In genomic region chr14:61281186-61281676, GRCh38 we compare ENCODE assay signal across 8 cellular contexts. TPM values are rescaled to one million over a fixed set of nuclear protein-coding genes. Genes with fewer than 3 reads are reported as not detected.
DNase-seq lines count a peak whose midpoint lies in the region; ATAC-seq, FAIRE-seq and TF ChIP-seq lines count a peak whose summit lies in the region.

Gene TMEM30B (minus strand): TSS chr14:61281338. CDS start chr14:61281147, 191 bp downstream.

- no peak for TF ChIP-seq RAD21 in GM12878 (IDR thresholded peaks at IDR 0.05; ENCODE audit: insufficient read depth, low read depth, low read length)

- RAD21 ChIA-PET in GM12878 (lab: Charles Lee; ENCODE audit: unreplicated experiment): interaction anchor here (0.6 to 0.7 kb wide), 2 partner anchors 9 to 279 kb away, joined by 3 read pairs; no protein-coding TSS in a partner anchor

- intact Hi-C loops in GM12878 (cut with micrococcal nuclease; ENCODE audit: unreplicated experiment): loop anchor here (10.0 kb wide), 1 partner anchor 844 kb away; no protein-coding TSS in a partner anchor

- H3K4me3 ChIP-seq in GM12878: peak within 1 kb of the TSS; percentile 50; the same call in 1 of the 2 replicates

- SMC1A ChIA-PET in GM12878 (lab: Charles Lee; ENCODE audit: uncharacterized antibody, unreplicated experiment): interaction anchor here (2.0 kb wide), 1 partner anchor 12 kb away, joined by 5 read pairs; no protein-coding TSS in a partner anchor

- H3K36me3 ChIP-seq in GM12878 (ENCODE audit: control insufficient read depth in 2 of 2, insufficient read depth in 2 of 2, low read length in 1 of 2): no peaks in the 10 kb centered on the region

- no TSS peak for BruUV-seq in GM12878 (replicated peaks; lab: Mats Ljungman, UMichigan)

- no peak for TF ChIP-seq CTCF in GM13976 (IDR thresholded peaks at IDR 0.05; ENCODE audit: borderline replicate concordance, control extremely low read depth, extremely low read depth, insufficient read depth, missing control alignments)
- TF ChIP-seq CTCF in GM12878 (IDR thresholded peaks at IDR 0.05 in 2 of 3, conservative IDR thresholded peaks at IDR 0.05 in 1 of 3; ENCODE audit: control insufficient read depth in 2 of 3, extremely low read depth in 1 of 3, insufficient read depth in 1 of 3, low read depth in 3 of 3, low read length in 3 of 3): no peak

- ATAC-seq in GM12878 (no peak), HG02759 (IDR thresholded peaks at IDR 0.05; ENCODE audit: unreplicated experiment) (no peak)
- peak; percentile 1 for ATAC-seq in stimulated activated naive CD8-positive, alpha-beta T cell treated with anti-CD3 and anti-CD28 coated beads, Interleukin-15, Interleukin-2, amounts not matched to agents 100 U/mL and 50 U/mL, for 24 hours

- in situ Hi-C loops in GM13976 (cut with MboI; ENCODE audit: low sequenced_read_pairs, unreplicated experiment) (loop anchor here (10.0 to 25.0 kb wide), 2 partner anchors 174 to 556 kb away; no protein-coding TSS in a partner anchor), GM12878 (cut with MboI) (no loop called here)

- H3K4me1 ChIP-seq in GM12878 (ENCODE audit: control insufficient read depth, insufficient read depth, low read length): no peaks in the 10 kb centered on the region

- H3K27ac ChIP-seq in GM12878 (ENCODE audit: control insufficient read depth, insufficient read depth): no peak within 1 kb of the TSS

- H3K9ac ChIP-seq in GM12878 (ENCODE audit: control insufficient read depth, insufficient read depth, low read length): no peak within 1 kb of the TSS

- H2AFZ ChIP-seq in GM12878 (ENCODE audit: control insufficient read depth, low read depth, low read length): peak within 1 kb of the TSS; percentile 60; the same call in 1 of the 2 replicates

- no peaks in the 10 kb centered on the region; the same call in 2 of the 3 replicates for H3K9me3 ChIP-seq in GM12878 (replicated peaks; ENCODE audit: control insufficient read depth, insufficient read depth, low read length)

- peaks cover 2 to 20% of the 10 kb centered on the region in 2 experiments for H3K27me3 ChIP-seq in GM12878 (replicated peaks in 1 of 2; ENCODE audit: control insufficient read depth in 2 of 2, insufficient read depth in 2 of 2, low read length in 1 of 2)

- DNase-seq in GM13976 (ENCODE audit: low spot score): peak; percentile 27
- peak; percentile 89 to 97 for DNase-seq in NCI-H526 (lab: John Stamatoyannopoulos, UW)
- no peak for DNase-seq in GM12878 (ENCODE audit: low read depth, low spot score)
- DNase-seq in left kidney (ENCODE audit: low read depth, low spot score): peak; percentile 80
- no peak for DNase-seq in stimulated activated naive CD8-positive, alpha-beta T cell treated with anti-CD3 and anti-CD28 coated beads, Interleukin-15, Interleukin-2, amounts not matched to agents 100 U/mL and 50 U/mL, for 24 hours
- DNase-seq in midbrain (lab: John Stamatoyannopoulos, UW): no peak
- DNase-seq in MV-4-11 (lab: John Stamatoyannopoulos, UW): no peak

- peak within 1 kb of the TSS; percentile 79 for H3K4me2 ChIP-seq in GM12878 (ENCODE audit: control insufficient read depth, insufficient read depth)

- no peak for FAIRE-seq in GM12878 (lab: Jason Lieb, UNC)

- POLR2A ChIA-PET in GM12878 (lab: Charles Lee): interaction anchor here (0.6 to 0.7 kb wide), 4 partner anchors 19 to 840 kb away, joined by 3 to 5 read pairs (median 4); no protein-coding TSS in a partner anchor

- H3K79me2 ChIP-seq in GM12878 (ENCODE audit: control insufficient read depth, insufficient read depth, low read length): no peaks in the 10 kb centered on the region

- TF ChIP-seq POLR2A in GM12878 (IDR thresholded peaks at IDR 0.05; ENCODE audit: low read depth, low read length): no peak

- H4K20me1 ChIP-seq in GM12878 (ENCODE audit: control insufficient read depth, insufficient read depth): no peaks in the 10 kb centered on the region

- no peak for TF ChIP-seq EP300 in GM12878 (IDR thresholded peaks at IDR 0.05; ENCODE audit: borderline replicate concordance in 1 of 2, control insufficient read depth in 1 of 2, low read depth in 2 of 2, low read length in 2 of 2)

- CTCF ChIA-PET in GM12878 (lab: Yijun Ruan, JAX): interaction anchor here (2.4 to 5.9 kb wide), 4 partner anchors 12 to 656 kb away, joined by 7 to 83 read pairs (median 8); no protein-coding TSS in a partner anchor

- WGBS in GM12878 (ENCODE audit: insufficient coverage, insufficient replicate concordance, low lambda C conversion rate, missing lambda C conversion rate): 24% methylated on average over 21 of the region's 36 CpGs

TF ChIP-seq in GM12878, 131 proteins besides CTCF, POLR2A, EP300 and RAD21:
- TF ChIP-seq CBFB (IDR thresholded peaks at IDR 0.05; ENCODE audit: low read depth) (no peak), SUZ12 (IDR thresholded peaks at IDR 0.05; ENCODE audit: unreplicated experiment) (peak; percentile 29)

RNA-seq across cellular contexts. Expression of gene TMEM30B, which starts in this region (rescaled TPM):
- total RNA-seq in GM12878 (2013; cell fraction: nucleolus; rRNA removed): not detected in 2 replicates
- total RNA-seq in GM12878 (2014; rRNA removed): not detected in 2 replicates
- not detected in 2 replicates for total RNA-seq in GM12878 (2014; rRNA removed; fragmentation: Illumina TruSeq; extraction: Trizol)
- total RNA-seq in GM12878 (2021): 0.10 and 0.27 TPM in 2 replicates
- polyA plus RNA-seq in GM12878 (2011; ENCODE audit: low read depth): not detected
- polyA plus RNA-seq in GM12878 (2011; rRNA removed): not detected in 2 replicates
- polyA plus RNA-seq in GM12878 (2011; cell fraction: cytosol; rRNA removed): not detected in 2 replicates
- not detected in 2 replicates for polyA plus RNA-seq in GM12878 (2011; cell fraction: nucleus; rRNA removed)
- not detected in 2 replicates for polyA plus RNA-seq in GM12878 (2012)
- polyA plus RNA-seq in GM12878 (2014; fragmentation: Illumina TruSeq; extraction: Trizol): not detected in 2 replicates
- polyA plus RNA-seq in GM12878 (2014; fragmentation: Nextera tagmentation; extraction: Ambion mirVana): not detected
- polyA plus RNA-seq in GM12878 (2014; rRNA removed): not detected in 2 replicates
- not detected for polyA plus RNA-seq in GM12878 (2016; fragmentation: Nextera tagmentation; extraction: Ambion mirVana)
- not detected in 2 replicates for polyA minus RNA-seq in GM12878 (2011; rRNA and poly(A)+ RNA removed)
- not detected in 2 replicates for polyA minus RNA-seq in GM12878 (2011; cell fraction: cytosol; rRNA and poly(A)+ RNA removed)
- polyA minus RNA-seq in GM12878 (2011; cell fraction: nucleus; rRNA and poly(A)+ RNA removed): not detected in 2 replicates

Comparison
In these comparisons a context has a peak if more than half of its experiments do, and no peak if none do; other contexts are left out.
1. DNase-seq: peak in GM13976 (single experiment), NCI-H526 (2 of 2) and left kidney (single experiment); none in GM12878 (single experiment), stimulated activated naive CD8-positive, alpha-beta T cell treated with anti-CD3 and anti-CD28 coated beads, Interleukin-15, Interleukin-2, amounts not matched to agents 100 U/mL and 50 U/mL, for 24 hours (single experiment), midbrain (single experiment) and MV-4-11 (single experiment).